ENCODE assay signal across 6 cellular contexts in the genomic region with DNA sequence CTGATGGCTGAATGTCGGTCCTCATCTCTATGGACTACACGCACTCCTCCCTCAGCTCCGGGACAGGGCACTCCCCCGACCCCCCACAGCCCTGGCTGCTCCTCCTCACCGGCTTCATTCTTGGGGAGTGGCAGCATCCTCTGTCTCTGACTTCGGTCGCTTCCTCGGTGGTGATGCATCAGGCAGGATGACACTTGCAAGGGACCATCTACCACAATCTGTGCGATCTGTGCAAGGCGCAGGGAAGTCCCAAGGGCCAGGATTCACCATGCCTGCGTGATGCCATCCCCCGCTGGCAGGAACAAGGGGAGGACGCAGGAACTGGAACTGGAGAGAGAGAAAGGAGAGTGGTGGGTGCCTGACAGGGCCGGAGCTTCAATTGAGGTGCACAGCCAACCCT. TPM values are rescaled to one million over a fixed set of nuclear protein-coding genes. Genes with fewer than 3 reads are reported as not detected.
"Had no signal": no experiment of that assay in that cellular context is flagged by ENCODE, and none has a peak within 500 bp of the region (broad histone marks: within the 10 kb centered on the region; RNA-seq: fewer than 3 reads in every experiment).

No MANE protein-coding gene starts in this region.

- H2AFZ ChIP-seq: GM23338 had no signal

- H3K4me3 ChIP-seq: GM23338, K562 had no signal

- H3K4me2 ChIP-seq: GM23338 had no signal

- DNase-seq: H9, HCEC 1CT, IMR-90 had no signal

- H3K4me3 Mint-ChIP-seq: GM23338, H9 had no signal

- H3K27ac Mint-ChIP-seq: GM23338, H9 had no signal

- H3K4me1 Mint-ChIP-seq: H9 had no signal

RNA-seq across cellular contexts. Expression of a gene that starts 2.2 kb away (rescaled TPM):
- total RNA-seq: HT-29, IMR-90 had no signal
